1 cellular context compared by ENCODE assay signal in genomic region chr7:30459591-30460245, GRCh38.
TF ChIP-seq lines count a peak whose summit lies in the region.

No MANE protein-coding gene starts in this region.

TF ChIP-seq in K562, 482 proteins besides CTCF, POLR2A, EP300 and RAD21:
- TF ChIP-seq NFE2 (IDR thresholded peaks at IDR 0.05; ENCODE audit: low read depth) (peak; percentile 18; the same call in 1 of the 2 replicates), FUS (optimal IDR thresholded peaks at IDR 0.05; ENCODE audit: low read depth, low read length) (no peak)
